7 cellular contexts compared by ENCODE assay signal in the genomic region with DNA sequence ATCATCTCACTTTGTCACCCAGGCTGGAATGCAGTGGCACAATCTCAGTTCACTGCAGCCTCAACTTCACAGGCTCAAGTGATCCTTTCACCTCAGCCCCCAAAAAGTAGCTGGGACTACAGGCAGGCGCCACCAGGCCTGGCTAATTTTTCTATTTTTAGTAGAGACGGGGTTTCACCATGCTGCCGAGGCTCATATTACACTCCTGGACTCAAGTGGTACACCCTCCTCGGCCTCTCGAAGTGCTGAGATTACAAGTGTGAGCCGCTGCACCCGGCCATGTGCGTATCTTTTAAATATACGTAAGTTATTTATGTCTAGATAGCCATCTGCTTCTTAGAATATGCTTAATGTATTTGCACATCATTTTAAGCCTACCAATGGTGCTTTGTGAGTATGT.
DNase-seq lines count a peak whose midpoint lies in the region; ATAC-seq, FAIRE-seq and TF ChIP-seq lines count a peak whose summit lies in the region.
"Not testable (repeated sequence)": the region's sequence is repeated elsewhere in the genome, so short reads cannot be mapped to it uniquely, and the experiment has no call there.

No MANE protein-coding gene starts in this region.

- TF ChIP-seq RAD21 in K562 (CRISPR knock-in tag; conservative IDR thresholded peaks at IDR 0.05 in 1 of 2, IDR thresholded peaks at IDR 0.05 in 1 of 2), result not testable (repeated sequence)

- FAIRE-seq in K562 (lab: Jason Lieb, UNC), result not testable (repeated sequence)

- not testable (repeated sequence) for H4K20me1 ChIP-seq in K562 (replicated peaks; ENCODE audit: control insufficient read depth, insufficient read depth, low read length)

- in situ Hi-C loops in K562 (cut with MboI), result loop anchor here (25.0 kb wide), 1 partner anchor 1593 kb away; no protein-coding TSS in a partner anchor
- in situ Hi-C loops in gastrocnemius medialis (cut with MboI; ENCODE audit: low sequenced_read_pairs in 4 of 4), result not testable (repeated sequence)

- intact Hi-C loops in K562 (cut with micrococcal nuclease); left cardiac atrium (cut with DNase I); right cardiac atrium (cut with DNase I); gastrocnemius medialis (cut with DNase I; ENCODE audit: low total_unique reads); upper lobe of right lung (cut with DNase I): not testable (repeated sequence)

- DNase-seq in K562 (ENCODE audit: extremely low read depth in 1 of 4, low spot score in 3 of 4); cardiac muscle cell (ENCODE audit: low read depth in 1 of 2, low spot score in 1 of 2): not testable (repeated sequence)
- DNase-seq in left cardiac atrium (peak; percentile 13), right cardiac atrium (peak in 2 of 3 donors; percentile 4 to 6), lung (ENCODE audit: low spot score) (peak; percentile 32), gastrocnemius medialis (peak in 1 of 2 donors; percentile 35), upper lobe of right lung (peak; percentile 60)

- peak; percentile 70 for ATAC-seq in K562
- peak; percentile 73 to 78 for ATAC-seq in left cardiac atrium
- peak; percentile 62 to 84 for ATAC-seq in right cardiac atrium
- ATAC-seq in lung (ENCODE audit: insufficient read depth, low FRiP score), result not testable (repeated sequence)
- ATAC-seq in gastrocnemius medialis, result peak; percentile 92 to 93
- ATAC-seq in upper lobe of right lung, result peak; percentile 72

- not testable (repeated sequence) for TF ChIP-seq CTCF in K562 (IDR thresholded peaks at IDR 0.05 in 2 of 3, conservative IDR thresholded peaks at IDR 0.05 in 1 of 3; ENCODE audit: insufficient read depth in 2 of 3, low read depth in 1 of 3, low read length in 3 of 3); cardiac muscle cell (IDR thresholded peaks at IDR 0.05; ENCODE audit: low read depth, low read length); lung (IDR thresholded peaks at IDR 0.05; ENCODE audit: control extremely low read depth, extremely low read depth); gastrocnemius medialis (IDR thresholded peaks at IDR 0.05 in 4 of 5, conservative IDR thresholded peaks at IDR 0.05 in 1 of 5); upper lobe of right lung (IDR thresholded peaks at IDR 0.05)

- H3K4me1 ChIP-seq in K562 (replicated peaks in 1 of 2; ENCODE audit: control insufficient read depth in 2 of 2, insufficient read depth in 2 of 2, low read length in 2 of 2); cardiac muscle cell (ENCODE audit: low read depth); right cardiac atrium (ENCODE audit: control insufficient read depth, insufficient read depth, low read length); lung (ENCODE audit: control insufficient read depth in 2 of 2, insufficient read depth in 2 of 2, low read length in 2 of 2); gastrocnemius medialis; upper lobe of right lung: not testable (repeated sequence)

- not testable (repeated sequence) for H3K9me3 ChIP-seq in K562 (replicated peaks; ENCODE audit: control insufficient read depth, insufficient read depth, low read depth, low read length); cardiac muscle cell (ENCODE audit: low read depth); right cardiac atrium (ENCODE audit: control insufficient read depth, low read length); lung (ENCODE audit: control insufficient read depth in 2 of 2, insufficient read depth in 1 of 2, low read length in 1 of 2); gastrocnemius medialis; upper lobe of right lung

- not testable (repeated sequence) for H3K27ac ChIP-seq in K562 (ENCODE audit: extremely low read depth, low read depth, low read length); right cardiac atrium (ENCODE audit: low read length); lung (ENCODE audit: low read depth in 1 of 2, low read length in 1 of 2); upper lobe of right lung
- H3K27ac ChIP-seq in cardiac muscle cell (peak overlapping the region; percentile 92), gastrocnemius medialis (peak overlapping the region in 2 of 4 donors; percentile 32 to 74)

- not testable (repeated sequence) for H3K79me2 ChIP-seq in K562 (ENCODE audit: control insufficient read depth, insufficient read depth, low read length)

- CTCF ChIA-PET in K562 (lab: Yijun Ruan, JAX; ENCODE audit: low intra/inter-chr PET ratio), result not testable (repeated sequence)

- POLR2A ChIA-PET in K562 (lab: Yijun Ruan, JAX), result not testable (repeated sequence)

- not testable (repeated sequence) for H2AFZ ChIP-seq in K562 (ENCODE audit: low read depth, low read length)

- not testable (repeated sequence) for BruUV-seq in K562 (replicated peaks; lab: Mats Ljungman, UMichigan)

- 0% methylated on average over 7 of the region's 9 CpGs for WGBS in K562 (ENCODE audit: insufficient coverage, low coverage, missing lambda C conversion rate)
- 54% methylated on average over 7 of the region's 9 CpGs for WGBS in right cardiac atrium
- 63 to 75% methylated on average over 7 to 8 of the region's 9 CpGs for WGBS in lung, 2 donors

- not testable (repeated sequence) for H3K4me2 ChIP-seq in K562 (ENCODE audit: insufficient read depth, low read length)

- H3K27me3 ChIP-seq in K562 (ENCODE audit: control insufficient read depth in 2 of 2, insufficient read depth in 2 of 2, low read length in 2 of 2); cardiac muscle cell; right cardiac atrium (ENCODE audit: control insufficient read depth, insufficient read depth); lung (ENCODE audit: control insufficient read depth, insufficient read depth); gastrocnemius medialis; upper lobe of right lung: not testable (repeated sequence)

- not testable (repeated sequence) for H3K9me1 ChIP-seq in K562 (ENCODE audit: control insufficient read depth, insufficient read depth, low read length)

- H3K9ac ChIP-seq in K562 (ENCODE audit: insufficient read depth in 1 of 2, low read depth in 2 of 2, low read length in 2 of 2), result not testable (repeated sequence)

- not testable (repeated sequence) for TF ChIP-seq POLR2A in K562 (conservative IDR thresholded peaks at IDR 0.05); gastrocnemius medialis (IDR thresholded peaks at IDR 0.05)

- not testable (repeated sequence) for H3K36me3 ChIP-seq in K562 (ENCODE audit: control insufficient read depth, insufficient read depth, low read length); cardiac muscle cell; lung (ENCODE audit: control insufficient read depth in 2 of 2, insufficient read depth in 2 of 2, low read length in 2 of 2); gastrocnemius medialis; upper lobe of right lung

- not testable (repeated sequence) for H3K4me3 ChIP-seq in K562; cardiac muscle cell; right cardiac atrium (ENCODE audit: low read length); lung; gastrocnemius medialis; upper lobe of right lung

- TF ChIP-seq EP300 in K562 (IDR thresholded peaks at IDR 0.05; ENCODE audit: low read length), result not testable (repeated sequence)
